In genomic region chr9:111863636-111864035, GRCh38 we compare ENCODE assay signal across 25 cellular contexts. TPM values are rescaled to one million over a fixed set of nuclear protein-coding genes. Genes with fewer than 3 reads are reported as not detected.
DNase-seq lines count a peak whose midpoint lies in the region; ATAC-seq, FAIRE-seq and TF ChIP-seq lines count a peak whose summit lies in the region.
"Had no signal": no experiment of that assay in that cellular context is flagged by ENCODE, and none has a peak within 500 bp of the region (broad histone marks: within the 10 kb centered on the region; RNA-seq: fewer than 3 reads in every experiment).

No MANE protein-coding gene starts in this region.

- no peaks in the 10 kb centered on the region for H3F3A ChIP-seq in GM23338 (replicated peaks; ENCODE audit: low read depth)

- peaks cover 7% of the 10 kb centered on the region; the same call in 2 of the 3 replicates for H3K4me1 Mint-ChIP-seq in GM23338
- peaks cover 2% of the 10 kb centered on the region for H3K4me1 Mint-ChIP-seq in T-helper 2 cell treated with Interferon-gamma antibody and Interleukin-4, amounts not matched to agents 5 μg/mL and 100 μg/mL, for 36 hours (ENCODE audit: low read depth)
- H3K4me1 Mint-ChIP-seq in activated CD4-positive, alpha-beta T cell treated with anti-CD3 and anti-CD28 coated beads, Interleukin-2, amount 10 ng/mL, durations not matched to agents 24 days and 14 days, result no peaks in the 10 kb centered on the region
- H3K4me1 Mint-ChIP-seq: CD14-positive monocyte had no signal

- H2BK120ac ChIP-seq in H1 (replicated peaks; ENCODE audit: low read depth, low read length), result no peak overlapping the region
- H2BK120ac ChIP-seq in mesenchymal stem cell (ENCODE audit: low read depth, low read length), result no peak overlapping the region

- no peak for FAIRE-seq in H1 (lab: Jason Lieb, UNC)
- FAIRE-seq: A549, D721Med, GM12891, GM18507 had no signal

- no peak overlapping the region for H3K4me3 Mint-ChIP-seq in GM23338
- no peak overlapping the region for H3K4me3 Mint-ChIP-seq in T-helper 2 cell treated with Interferon-gamma antibody and Interleukin-4, amounts not matched to agents 5 μg/mL and 100 μg/mL, for 36 hours
- H3K4me3 Mint-ChIP-seq in activated CD4-positive, alpha-beta T cell treated with anti-CD3 and anti-CD28 coated beads, Interleukin-2, amount 10 ng/mL, durations not matched to agents 24 days and 14 days, result no peak overlapping the region
- H3K4me3 Mint-ChIP-seq: CD14-positive monocyte; CD4-positive, alpha-beta T cell; CD8-positive, alpha-beta memory T cell had no signal

- no peak overlapping the region for H2AK5ac ChIP-seq in H1 (ENCODE audit: low read depth, low read length)
- no peak overlapping the region for H2AK5ac ChIP-seq in mesenchymal stem cell (ENCODE audit: low read length, severe bottlenecking)

- 90% methylated on average over 3 of the region's 3 CpGs; no CpG with 5 or more reads in 1 of the 2 experiments for WGBS in H1 (ENCODE audit: extremely low coverage in 1 of 2, insufficient coverage in 1 of 2, insufficient read length in 1 of 2, insufficient replicate concordance in 2 of 2, low coverage in 1 of 2, low lambda C conversion rate in 2 of 2, missing lambda C conversion rate in 1 of 2), 2 experiments
- 89% methylated on average over 3 of the region's 3 CpGs for WGBS in mesenchymal stem cell

- H2BK15ac ChIP-seq in H1 (ENCODE audit: low read length) (no peak overlapping the region), mesenchymal stem cell (ENCODE audit: low read depth, poor library complexity, severe bottlenecking) (no peak overlapping the region)

- H3K9me3 Mint-ChIP-seq in GM23338, result peaks cover 3% of the 10 kb centered on the region; the same call in 2 of the 3 replicates
- H3K9me3 Mint-ChIP-seq in T-helper 2 cell treated with Interferon-gamma antibody and Interleukin-4, amounts not matched to agents 5 μg/mL and 100 μg/mL, for 36 hours, result no peaks in the 10 kb centered on the region
- H3K9me3 Mint-ChIP-seq in activated CD4-positive, alpha-beta T cell treated with anti-CD3 and anti-CD28 coated beads, Interleukin-2, amount 10 ng/mL, durations not matched to agents 24 days and 14 days, result peaks cover 8% of the 10 kb centered on the region
- H3K9me3 Mint-ChIP-seq: CD8-positive, alpha-beta memory T cell had no signal

- H3K36me3 ChIP-seq in GM23338 (ENCODE audit: insufficient read depth), result no peaks in the 10 kb centered on the region
- no peaks in the 10 kb centered on the region for H3K36me3 ChIP-seq in H1 (ENCODE audit: control insufficient read depth in 2 of 4, insufficient read depth in 4 of 4, low read length in 3 of 4)
- H3K36me3 ChIP-seq in mesenchymal stem cell (ENCODE audit: control insufficient read depth in 1 of 2, insufficient read depth in 2 of 2, low read depth in 1 of 2, low read length in 2 of 2), result no peaks in the 10 kb centered on the region
- H3K36me3 ChIP-seq in upper lobe of right lung, result no peaks in the 10 kb centered on the region
- H3K36me3 ChIP-seq: BE2C; BLaER1 treated with 17β-estradiol and CSF1 and Interleukin-3, amounts not matched to agents 10 nM and 100 nM had no signal

- intact Hi-C loops in upper lobe of right lung (cut with DNase I), result no loop called here
- intact Hi-C loops in activated CD4-positive, alpha-beta T cell treated with anti-CD3 and anti-CD28 coated beads, Interleukin-2, amount 10 ng/mL, durations not matched to agents 24 days and 14 days (cut with micrococcal nuclease), result no loop called here

- no peak overlapping the region for H2BK12ac ChIP-seq in H1 (ENCODE audit: low read depth, low read length)
- no peak overlapping the region for H2BK12ac ChIP-seq in mesenchymal stem cell (ENCODE audit: low read length in 2 of 2)

- H3K18ac ChIP-seq in H1 (ENCODE audit: extremely low read depth, low read length) (no peak overlapping the region; the same call in 1 of the 2 replicates), mesenchymal stem cell (ENCODE audit: low read depth in 1 of 2, low read length in 2 of 2) (no peak overlapping the region)

- H3K27ac ChIP-seq in GM23338 (ENCODE audit: low read depth), result no peak overlapping the region
- H3K27ac ChIP-seq in H1 (ENCODE audit: low read depth, low read length), result no peak overlapping the region
- H3K27ac ChIP-seq in mesenchymal stem cell (ENCODE audit: low read length, poor library complexity, severe bottlenecking), result no peak overlapping the region
- no peak overlapping the region for H3K27ac ChIP-seq in upper lobe of right lung
- H3K27ac ChIP-seq: A549; BLaER1 treated with 17β-estradiol and CSF1 and Interleukin-3, amounts not matched to agents 10 nM and 100 nM had no signal

- CTCF ChIA-PET in H1 (lab: Charles Lee; ENCODE audit: partially characterized antibody), result no interaction called here

- no peaks in the 10 kb centered on the region for H3K79me2 ChIP-seq in GM23338 (replicated peaks; ENCODE audit: insufficient read depth)
- H3K79me2 ChIP-seq in H1 (ENCODE audit: control insufficient read depth in 1 of 2, insufficient read depth in 2 of 2, low read length in 2 of 2), result no peaks in the 10 kb centered on the region

- TF ChIP-seq CTCF in GM23338 (conservative IDR thresholded peaks at IDR 0.05; ENCODE audit: low read depth in 2 of 2) (no peak), H1 (IDR thresholded peaks at IDR 0.05; ENCODE audit: control extremely low read depth in 1 of 3, insufficient read depth in 1 of 3, low read depth in 1 of 3, low read length in 3 of 3) (no peak), upper lobe of right lung (IDR thresholded peaks at IDR 0.05) (no peak)

- H3K27me3 ChIP-seq in GM23338 (ENCODE audit: insufficient read depth) (no peaks in the 10 kb centered on the region), H1 (replicated peaks in 1 of 4; ENCODE audit: control insufficient read depth in 3 of 4, extremely low read depth in 1 of 4, insufficient read depth in 3 of 4, low read length in 3 of 4) (no peaks in the 10 kb centered on the region), mesenchymal stem cell (ENCODE audit: control insufficient read depth in 1 of 2, insufficient read depth in 1 of 2, low read length in 2 of 2) (no peaks in the 10 kb centered on the region), upper lobe of right lung (no peaks in the 10 kb centered on the region)
- H3K27me3 ChIP-seq: BE2C; BLaER1 treated with 17β-estradiol and CSF1 and Interleukin-3, amounts not matched to agents 10 nM and 100 nM had no signal

- ATAC-seq in GM23338 (no peak), upper lobe of right lung (peak; percentile 67), HG03432 (IDR thresholded peaks at IDR 0.05; ENCODE audit: unreplicated experiment) (no peak)
- ATAC-seq: A549 had no signal

- no peak overlapping the region for H3K23ac ChIP-seq in H1 (ENCODE audit: insufficient read length)
- H3K23ac ChIP-seq in mesenchymal stem cell (ENCODE audit: low read length in 2 of 2), result no peak overlapping the region

- no peak overlapping the region for H2BK20ac ChIP-seq in H1 (ENCODE audit: low read length)

- H3K56ac ChIP-seq in H1 (replicated peaks; ENCODE audit: insufficient read length, low read depth, low read length), result no peak overlapping the region

- POLR2A ChIA-PET in H1 (lab: Charles Lee; ENCODE audit: partially characterized antibody), result interaction anchor here (0.9 kb wide), 1 partner anchor 11 kb away, joined by 4 read pairs; no protein-coding TSS in a partner anchor

- H2AFZ ChIP-seq in GM23338, result peak overlapping the region; percentile 56; the same call in 1 of the 2 replicates
- H2AFZ ChIP-seq in H1 (ENCODE audit: low read length), result peak overlapping the region; percentile 45; the same call in 1 of the 2 replicates
- no peak overlapping the region for H2AFZ ChIP-seq in mesenchymal stem cell (ENCODE audit: low read depth, low read length)

- TF ChIP-seq RAD21 in H1 (IDR thresholded peaks at IDR 0.05 in 1 of 2, conservative IDR thresholded peaks at IDR 0.05 in 1 of 2; ENCODE audit: low read depth in 2 of 2, low read length in 2 of 2), result no peak

- no peak overlapping the region for H4K8ac ChIP-seq in H1 (ENCODE audit: extremely low read depth, insufficient read depth, low read length)
- H4K8ac ChIP-seq in mesenchymal stem cell (ENCODE audit: low read length), result peak overlapping the region; percentile 19

- no peak overlapping the region for H3K4me3 ChIP-seq in GM23338
- H3K4me3 ChIP-seq in H1 (ENCODE audit: extremely low read depth in 1 of 4, insufficient read depth in 2 of 4, low read depth in 3 of 4, low read length in 4 of 4), result no peak overlapping the region
- no peak overlapping the region for H3K4me3 ChIP-seq in mesenchymal stem cell (ENCODE audit: insufficient read depth in 1 of 2, low read depth in 1 of 2, low read length in 2 of 2)
- no peak overlapping the region for H3K4me3 ChIP-seq in upper lobe of right lung
- H3K4me3 ChIP-seq: A549; BLaER1 treated with 17β-estradiol and CSF1 and Interleukin-3, amounts not matched to agents 10 nM and 100 nM had no signal

- H3K23me2 ChIP-seq in H1 (ENCODE audit: low read depth, low read length), result no peaks in the 10 kb centered on the region

- no peak overlapping the region for H4K5ac ChIP-seq in H1 (ENCODE audit: insufficient read length, low read depth, low read length)

- no peak for TF ChIP-seq POLR2A in H1 (IDR thresholded peaks at IDR 0.05; ENCODE audit: control extremely low read depth in 1 of 2, low read depth in 2 of 2, low read length in 2 of 2)

- H3K9ac ChIP-seq in H1 (replicated peaks in 1 of 4; ENCODE audit: extremely low read depth in 1 of 4, low read depth in 3 of 4, low read length in 3 of 4), result no peak overlapping the region
- H3K9ac ChIP-seq in mesenchymal stem cell (ENCODE audit: low read length), result no peak overlapping the region
- H3K9ac ChIP-seq: BLaER1 treated with 17β-estradiol and CSF1 and Interleukin-3, amounts not matched to agents 10 nM and 100 nM had no signal

- no peak overlapping the region for H3K27ac Mint-ChIP-seq in GM23338
- H3K27ac Mint-ChIP-seq in T-helper 2 cell treated with Interferon-gamma antibody and Interleukin-4, amounts not matched to agents 5 μg/mL and 100 μg/mL, for 36 hours, result no peak overlapping the region
- no peak overlapping the region for H3K27ac Mint-ChIP-seq in activated CD4-positive, alpha-beta T cell treated with anti-CD3 and anti-CD28 coated beads, Interleukin-2, amount 10 ng/mL, durations not matched to agents 24 days and 14 days
- H3K27ac Mint-ChIP-seq: CD14-positive monocyte; CD4-positive, alpha-beta T cell had no signal

- H3K79me1 ChIP-seq in H1 (ENCODE audit: low read depth, low read length), result no peaks in the 10 kb centered on the region
- H3K79me1 ChIP-seq in mesenchymal stem cell (replicated peaks; ENCODE audit: low read length, poor library complexity, severe bottlenecking), result no peaks in the 10 kb centered on the region

- TF ChIP-seq EP300 in H1 (IDR thresholded peaks at IDR 0.05; ENCODE audit: borderline replicate concordance in 1 of 2, low read depth in 2 of 2, low read length in 2 of 2), result no peak

- DNase-seq in GM23338 (ENCODE audit: low spot score) (no peak), H1 (ENCODE audit: low read depth in 1 of 2, low spot score in 2 of 2) (no peak), mesenchymal stem cell (no peak), upper lobe of right lung (no peak)
- no peak for DNase-seq in T-helper 2 cell treated with Interferon-gamma antibody and Interleukin-4, amounts not matched to agents 5 μg/mL and 100 μg/mL, for 36 hours (ENCODE audit: low spot score)
- DNase-seq in activated CD4-positive, alpha-beta T cell treated with anti-CD3 and anti-CD28 coated beads, Interleukin-2, amount 10 ng/mL, durations not matched to agents 24 days and 14 days, result no peak
- DNase-seq: 8988T; ACHN; AML-193; BE2C; CD4-positive, alpha-beta T cell; CD8-positive, alpha-beta memory T cell; DMS53; DMS79 treated with DMSO at 0.1 percent for 48 hours; GF-D8; GOT3; H7; HCEC 1CT had no signal

- H3K4ac ChIP-seq in H1 (replicated peaks; ENCODE audit: insufficient read length, low read depth, low read length), result no peak overlapping the region
- H3K4ac ChIP-seq in mesenchymal stem cell (ENCODE audit: low read depth in 1 of 2, low read length in 2 of 2), result no peak overlapping the region

- H4K20me1 ChIP-seq in GM23338 (replicated peaks; ENCODE audit: insufficient read depth), result no peaks in the 10 kb centered on the region
- H4K20me1 ChIP-seq in H1 (replicated peaks in 1 of 2; ENCODE audit: control insufficient read depth in 1 of 2, insufficient read depth in 2 of 2, low read length in 2 of 2), result no peaks in the 10 kb centered on the region
- H4K20me1 ChIP-seq: BLaER1 treated with 17β-estradiol and CSF1 and Interleukin-3, amounts not matched to agents 10 nM and 100 nM had no signal

- H3K4me1 ChIP-seq in GM23338 (ENCODE audit: insufficient read depth) (no peaks in the 10 kb centered on the region), H1 (replicated peaks in 1 of 4; ENCODE audit: control insufficient read depth in 3 of 4, insufficient read depth in 4 of 4, low read length in 3 of 4) (0 out of 7 replicates have a peak, but pooled peaks cover 0 to 2% (median 0%) of the 10 kb centered on the region in 4 experiments), mesenchymal stem cell (ENCODE audit: control insufficient read depth, insufficient read depth, low read depth, low read length) (no peaks in the 10 kb centered on the region), upper lobe of right lung (no peaks in the 10 kb centered on the region)
- H3K4me1 ChIP-seq: BE2C had no signal

- peaks cover 1% of the 10 kb centered on the region for H3K27me3 Mint-ChIP-seq in GM23338 (ENCODE audit: insufficient read depth, low read depth, poor library complexity)
- peaks cover 25% of the 10 kb centered on the region for H3K27me3 Mint-ChIP-seq in T-helper 2 cell treated with Interferon-gamma antibody and Interleukin-4, amounts not matched to agents 5 μg/mL and 100 μg/mL, for 36 hours (ENCODE audit: low read depth)
- peaks cover 12% of the 10 kb centered on the region for H3K27me3 Mint-ChIP-seq in activated CD4-positive, alpha-beta T cell treated with anti-CD3 and anti-CD28 coated beads, Interleukin-2, amount 10 ng/mL, durations not matched to agents 24 days and 14 days
- H3K27me3 Mint-ChIP-seq: CD4-positive, alpha-beta T cell had no signal

- H3K9me3 ChIP-seq in H1 (ENCODE audit: insufficient read depth in 2 of 2, low read depth in 1 of 2, low read length in 1 of 2) (no peaks in the 10 kb centered on the region), mesenchymal stem cell (ENCODE audit: control insufficient read depth, low read length) (peaks cover 5% of the 10 kb centered on the region), upper lobe of right lung (no peaks in the 10 kb centered on the region)
- H3K9me3 ChIP-seq: BE2C had no signal

- peaks cover 2% of the 10 kb centered on the region; the same call in 1 of the 3 replicates for H3K36me3 Mint-ChIP-seq in GM23338 (ENCODE audit: low read depth)
- no peaks in the 10 kb centered on the region for H3K36me3 Mint-ChIP-seq in T-helper 2 cell treated with Interferon-gamma antibody and Interleukin-4, amounts not matched to agents 5 μg/mL and 100 μg/mL, for 36 hours (ENCODE audit: low read depth)
- H3K36me3 Mint-ChIP-seq in activated CD4-positive, alpha-beta T cell treated with anti-CD3 and anti-CD28 coated beads, Interleukin-2, amount 10 ng/mL, durations not matched to agents 24 days and 14 days (ENCODE audit: low read depth), result no peaks in the 10 kb centered on the region
- H3K36me3 Mint-ChIP-seq: CD14-positive monocyte had no signal

- H3K4me2 ChIP-seq in GM23338 (no peak overlapping the region), H1 (ENCODE audit: insufficient read depth in 1 of 2, low read depth in 2 of 2, low read length in 2 of 2) (no peak overlapping the region), mesenchymal stem cell (ENCODE audit: low read length, poor library complexity, severe bottlenecking) (no peak overlapping the region)
- H3K4me2 ChIP-seq: A549; BLaER1 treated with 17β-estradiol and CSF1 and Interleukin-3, amounts not matched to agents 10 nM and 100 nM had no signal

- H2BK5ac ChIP-seq in H1 (ENCODE audit: low read depth, low read length), result no peak overlapping the region
- H2BK5ac ChIP-seq in mesenchymal stem cell (ENCODE audit: low read depth, low read length, poor library complexity, severe bottlenecking), result no peak overlapping the region

- H4K91ac ChIP-seq in H1 (replicated peaks; ENCODE audit: insufficient read length, low read length) (no peak overlapping the region), mesenchymal stem cell (ENCODE audit: low read length) (no peak overlapping the region)

- H3K14ac ChIP-seq in H1 (ENCODE audit: insufficient read length) (no peak overlapping the region), mesenchymal stem cell (ENCODE audit: low read length in 2 of 2) (no peak overlapping the region)

- no peaks in the 10 kb centered on the region; the same call in 1 of the 2 replicates for H3K9me2 ChIP-seq in GM23338 (ENCODE audit: insufficient read depth)

RNA-seq across cellular contexts. Expression of gene UGCG, which starts 33.0 kb away (rescaled TPM):
- total RNA-seq in GM23338 (2014; rRNA removed; shearing (Covaris generic)), result 44.9 and 48.1 TPM in 2 replicates
- polyA plus RNA-seq in GM23338 (2016; fragmentation: Nextera tagmentation; extraction: Ambion mirVana), result 27.8 and 30.4 TPM in 2 replicates
- 31.4 and 34.0 TPM in 2 replicates for total RNA-seq in H1 (2021; fragmentation: NEBNext Ultra II Directional; extraction: Animal tissue kit (Norgen Biotek cat#: 25700))
- polyA plus RNA-seq in H1 (2011; rRNA removed), result 7.3 and 14.9 TPM in 2 replicates
- 12.3 TPM for polyA plus RNA-seq in H1 (2011; cell fraction: cytosol; rRNA removed)
- polyA plus RNA-seq in H1 (2011; cell fraction: nucleus; rRNA removed), result 5.2 TPM
- 9.5 to 16.7 TPM (median 11.0 TPM) in 4 replicates for polyA plus RNA-seq in H1 (2012, experiment 1 of 2)
- 3.1 TPM for polyA plus RNA-seq in H1 (2012, experiment 2 of 2)
- polyA plus RNA-seq in H1 (2013, experiment 1 of 2), result 32.1 TPM
- 38.4 TPM for polyA plus RNA-seq in H1 (2013, experiment 2 of 2)
- polyA minus RNA-seq in H1 (2011; rRNA and poly(A)+ RNA removed), result 17.3 and 18.0 TPM in 2 replicates
- polyA minus RNA-seq in H1 (2011; cell fraction: cytosol; rRNA and poly(A)+ RNA removed), result 27.0 TPM
- polyA minus RNA-seq in H1 (2011; cell fraction: nucleus; rRNA and poly(A)+ RNA removed), result 23.6 TPM
- polyA plus RNA-seq in mesenchymal stem cell (2013, experiment 1 of 2), result 44.2 TPM
- 45.8 TPM for polyA plus RNA-seq in mesenchymal stem cell (2013, experiment 2 of 2)
- 50.7 TPM for total RNA-seq in upper lobe of right lung
- total RNA-seq in activated CD4-positive, alpha-beta T cell treated with anti-CD3 and anti-CD28 coated beads, Interleukin-2, amount 10 ng/mL, durations not matched to agents 24 days and 14 days, result 19.9 and 22.4 TPM in 2 replicates
